8 cellular contexts compared by ENCODE assay signal in genomic region chr5:66144074-66144798, GRCh38. TPM values are rescaled to one million over a fixed set of nuclear protein-coding genes. Genes with fewer than 3 reads are reported as not detected.
DNase-seq lines count a peak whose midpoint lies in the region; ATAC-seq lines count a peak whose summit lies in the region.

Gene SREK1 (plus strand): TSS chr5:66144300. CDS start chr5:66144377, 77 bp downstream.

- peak; percentile 57 to 96 (median 93) for DNase-seq in C1 segment of cervical spinal cord (lab: John Stamatoyannopoulos, UW)
- peak; percentile 98 for DNase-seq in NCI-H69 (lab: John Stamatoyannopoulos, UW)
- peak; percentile 82 to 84 for DNase-seq in activated CD4-positive, alpha-beta T cell treated with anti-CD3 and anti-CD28 coated beads, Interleukin-2, amount 50 U/mL, for 24 hours (ENCODE audit: low read depth in 1 of 2, low spot score in 1 of 2)
- DNase-seq in dedifferentiated amniotic fluid mesenchymal stem cell (ENCODE audit: extremely low spot score): peak; percentile 88
- DNase-seq in left lobe of liver (ENCODE audit: low spot score): peak; percentile 94
- peak; percentile 93 for DNase-seq in stimulated activated CD4-positive, alpha-beta T cell treated with anti-CD3 and anti-CD28 coated beads, Interleukin-2, amount 100 ng/mL, for 24 hours

- ATAC-seq in GM19372 (IDR thresholded peaks at IDR 0.05; ENCODE audit: low read depth, unreplicated experiment): peak; percentile 86
- peak; percentile 94 for ATAC-seq in HG03521 (IDR thresholded peaks at IDR 0.05; ENCODE audit: unreplicated experiment)
- ATAC-seq in left lobe of liver: peak; percentile 91

RNA-seq across cellular contexts. Expression of gene SREK1, which starts in this region (rescaled TPM):
- total RNA-seq in left lobe of liver: 24.2 TPM

Comparison
In these comparisons a context has a peak if more than half of its experiments do, and no peak if none do; other contexts are left out.
1. Peak in every context shown above with its lines: DNase-seq and ATAC-seq.